Comparison of ENCODE assay signal across 8 cellular contexts in the genomic region with DNA sequence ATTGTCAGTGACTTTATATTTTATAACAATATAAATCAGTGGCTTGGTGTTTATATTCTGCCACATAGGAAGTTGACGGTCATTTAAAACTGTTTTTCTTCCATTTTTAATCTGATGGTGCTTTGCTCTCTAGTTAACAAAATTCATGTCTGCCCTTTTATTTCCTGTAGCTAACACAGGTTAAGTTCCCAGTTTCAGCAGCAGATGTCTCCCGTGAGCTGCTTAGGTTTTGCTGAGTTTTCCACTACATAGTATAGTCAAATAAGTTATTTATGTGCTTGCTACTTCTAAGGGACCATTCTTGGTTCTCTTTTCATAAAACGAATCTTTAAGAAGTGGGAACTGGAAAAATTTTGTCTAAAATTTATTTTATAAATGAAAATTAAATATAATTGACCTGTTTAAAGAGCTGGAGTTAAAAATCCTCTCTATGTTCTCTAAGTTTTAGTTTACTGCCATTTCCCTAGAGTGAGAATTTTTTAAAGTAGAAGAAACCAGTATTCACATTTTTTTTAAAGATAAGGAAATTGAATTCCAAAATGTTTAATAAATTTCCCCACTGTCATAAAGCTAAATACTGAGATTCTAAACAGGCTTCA. TPM values are rescaled to one million over a fixed set of nuclear protein-coding genes. Genes with fewer than 3 reads are reported as not detected.
DNase-seq lines count a peak whose midpoint lies in the region; ATAC-seq and TF ChIP-seq lines count a peak whose summit lies in the region.

No MANE protein-coding gene starts in this region.

- peak overlapping the region; percentile 18 for H3K27ac Mint-ChIP-seq in nephron progenitor cell

- intact Hi-C loops in Right ventricle myocardium inferior (cut with DNase I): loop anchor here (2.0 to 10.0 kb wide), 4 partner anchors 89 to 349 kb away; no protein-coding TSS in a partner anchor
- intact Hi-C loops in cardiac septum (cut with DNase I): loop anchor here (5.0 kb wide), 1 partner anchor 88 kb away; no protein-coding TSS in a partner anchor
- intact Hi-C loops in esophagus squamous epithelium (cut with DNase I): loop anchor here (10.0 kb wide), 1 partner anchor 351 kb away; no protein-coding TSS in a partner anchor

- TF ChIP-seq CTCF in esophagus squamous epithelium (IDR thresholded peaks at IDR 0.05) (peak; percentile 56 to 83 (median 77)), nephron progenitor cell (IDR thresholded peaks at IDR 0.05) (peak; percentile 85), suprapubic skin (IDR thresholded peaks at IDR 0.05) (peak; percentile 57 to 75)

- H3K4me1 Mint-ChIP-seq in nephron progenitor cell: no peaks in the 10 kb centered on the region

- H3K4me1 ChIP-seq in esophagus squamous epithelium: peaks cover 0 to 5% (median 0%) of the 10 kb centered on the region in 3 donors
- H3K4me1 ChIP-seq in suprapubic skin: peaks cover 3% of the 10 kb centered on the region

- peaks cover 33% of the 10 kb centered on the region for H3K36me3 Mint-ChIP-seq in nephron progenitor cell (ENCODE audit: low read depth)

- no peak overlapping the region for H3K4me3 ChIP-seq in esophagus squamous epithelium
- no peak overlapping the region for H3K4me3 ChIP-seq in suprapubic skin

- no peak for TF ChIP-seq EP300 in suprapubic skin (IDR thresholded peaks at IDR 0.05)

- no peak overlapping the region for H3K4me3 Mint-ChIP-seq in nephron progenitor cell

- H3K9me3 ChIP-seq in esophagus squamous epithelium (peaks cover 0 to 16% (median 10%) of the 10 kb centered on the region in 3 donors), suprapubic skin (peaks cover 8% of the 10 kb centered on the region)

- DNase-seq in Right ventricle myocardium inferior (ENCODE audit: missing footprints) (no peak), cardiac septum (ENCODE audit: low spot score) (no peak), activated T-cell treated with anti-CD3 and anti-CD28 coated beads for 1 hour (ENCODE audit: low read depth) (peak; percentile 37), esophagus squamous epithelium (lab: John Stamatoyannopoulos, UW) (peak; percentile 0), nephron progenitor cell (peak; percentile 65), suprapubic skin (ENCODE audit: low spot score in 2 of 2) (no peak)
- DNase-seq in NK-92 treated with Interleukin-12 subunit alpha and Interleukin-12 subunit beta, amount 100 ng/mL, for 24 hours (lab: John Stamatoyannopoulos, UW): peak; percentile 17

- no peaks in the 10 kb centered on the region for H3K27me3 ChIP-seq in esophagus squamous epithelium
- H3K27me3 ChIP-seq in suprapubic skin: no peaks in the 10 kb centered on the region

- H3K27ac ChIP-seq in esophagus squamous epithelium: no peak overlapping the region
- no peak overlapping the region for H3K27ac ChIP-seq in suprapubic skin

- peak; percentile 57 for ATAC-seq in Right ventricle myocardium inferior
- peak; percentile 53 for ATAC-seq in HG03045 (IDR thresholded peaks at IDR 0.05; ENCODE audit: unreplicated experiment)

- no peak for TF ChIP-seq POLR2A in esophagus squamous epithelium (IDR thresholded peaks at IDR 0.05)
- no peak for TF ChIP-seq POLR2A in suprapubic skin (IDR thresholded peaks at IDR 0.05)

- H3K9me3 Mint-ChIP-seq in nephron progenitor cell: peaks cover 21% of the 10 kb centered on the region

- H3K36me3 ChIP-seq in esophagus squamous epithelium (peaks cover 0 to 46% (median 4%) of the 10 kb centered on the region in 3 donors), suprapubic skin (peaks cover 34% of the 10 kb centered on the region)

- H3K27me3 Mint-ChIP-seq in nephron progenitor cell (ENCODE audit: low read depth, poor library complexity): no peaks in the 10 kb centered on the region

- 14 to 15% methylated on average over 3 of the region's 3 CpGs for WGBS in esophagus squamous epithelium, 2 donors
- 28% methylated on average over 3 of the region's 3 CpGs for WGBS in suprapubic skin

RNA-seq across cellular contexts. Expression of gene HTR2B, which starts 20.6 kb away (rescaled TPM):
- not detected for total RNA-seq in Right ventricle myocardium inferior
- total RNA-seq in cardiac septum: 2.9 TPM
- under 1 TPM in 2 of 4 donors, not detected in 2; 0.22 to 0.76 TPM for total RNA-seq in esophagus squamous epithelium
- not detected for total RNA-seq in suprapubic skin

RNA-seq across cellular contexts. Expression of gene PSMD1, which starts 47.5 kb away (rescaled TPM):
- total RNA-seq in Right ventricle myocardium inferior (86.3 TPM), cardiac septum (87.0 TPM), esophagus squamous epithelium (100 to 1,000 TPM in 1 of 4 donors, 10 to 100 TPM in 3; 51.5 to 116 (median 67.9) TPM), suprapubic skin (10 to 100 TPM; 45.5 to 60.2 (median 56.8) TPM)

Comparison
In these comparisons a context has a peak if more than half of its experiments do, and no peak if none do; other contexts are left out.
1. DNase-seq: peak in NK-92 treated with Interleukin-12 subunit alpha and Interleukin-12 subunit beta, amount 100 ng/mL, for 24 hours (single experiment), activated T-cell treated with anti-CD3 and anti-CD28 coated beads for 1 hour (single experiment), esophagus squamous epithelium (single experiment) and nephron progenitor cell (single experiment); none in Right ventricle myocardium inferior (single experiment), cardiac septum (single experiment) and suprapubic skin (0 of 2).
2. Peak in every context shown above with its lines, with median percentiles within 50 percentile points of each other: CTCF ChIP-seq.